ENCODE assay signal across 21 cellular contexts in genomic region chr2:169303579-169304285, GRCh38. TPM values are rescaled to one million over a fixed set of nuclear protein-coding genes. Genes with fewer than 3 reads are reported as not detected.
"Had no signal": no experiment of that assay in that cellular context is flagged by ENCODE, and none has a peak within 500 bp of the region (broad histone marks: within the 10 kb centered on the region; RNA-seq: fewer than 3 reads in every experiment).

No MANE protein-coding gene starts in this region.

- H3K9me3 Mint-ChIP-seq: activated CD4-positive, alpha-beta T cell treated with anti-CD3 and anti-CD28 coated beads, Interleukin-2, amount 10 ng/mL, durations not matched to agents 24 days and 14 days; activated CD8-positive, alpha-beta T cell treated with anti-CD3 and anti-CD28 coated beads for 36 hours; activated naive CD8-positive, alpha-beta T cell treated with anti-CD3 and anti-CD28 coated beads, Interleukin-2, amount 50 U/mL, for 24 hours; dendritic cell treated with granulocyte-macrophage colony-stimulating factor and Interleukin-4, amounts not matched to agents 40 ng/mL and 50 ng/mL, for 4 days; T-helper 1 cell treated with Interleukin-12 subunit alpha and Interleukin-12 subunit beta and Interleukin-4 antibody, amounts not matched to agents 30 μg/mL and 1 μg/mL, for 36 hours had no signal

- DNase-seq: activated CD4-positive, alpha-beta T cell treated with anti-CD3 and anti-CD28 coated beads, Interleukin-2, amount 10 ng/mL, durations not matched to agents 24 days and 14 days; activated CD8-positive, alpha-beta T cell treated with anti-CD3 and anti-CD28 coated beads for 36 hours; activated effector memory CD4-positive, alpha-beta T cell treated with Interleukin-2 at 50 U/mL for 16 hours; activated naive CD4-positive, alpha-beta T cell treated with anti-CD3 and anti-CD28 coated beads, Interleukin-2, amount 10 ng/mL, durations not matched to agents 7 days and 5 days; activated naive CD8-positive, alpha-beta T cell treated with anti-CD3 and anti-CD28 coated beads, Interleukin-2, amount 50 U/mL, for 24 hours; activated T-cell treated with anti-CD3 and anti-CD28 coated beads, Interleukin-2, amount 50 U/mL, for 48 hours; effector memory CD8-positive, alpha-beta T cell; foreskin fibroblast; glutamatergic neuron; hippocampal formation; left cardiac atrium; occipital lobe; right lobe of liver; stimulated activated naive B cell treated with anti-CD40 and anti-IgM and Interleukin-4, amounts not matched to agents 10 μg/mL and 1 μg/mL and 100 μg/mL, for 72 hours; tibial artery had no signal

- H3K36me3 ChIP-seq: ascending aorta, right lobe of liver, tibial artery had no signal

- H3K27ac ChIP-seq: ascending aorta, epithelial cell of prostate, right lobe of liver, tibial artery had no signal

- H3K4me3 ChIP-seq: ascending aorta, right lobe of liver, tibial artery had no signal

- H3K9me3 ChIP-seq: ascending aorta, right lobe of liver, tibial artery had no signal

- ATAC-seq: activated CD8-positive, alpha-beta T cell treated with anti-CD3 and anti-CD28 coated beads for 36 hours; activated naive CD8-positive, alpha-beta T cell treated with anti-CD3 and anti-CD28 coated beads, Interleukin-2, amount 50 U/mL, for 24 hours; effector memory CD8-positive, alpha-beta T cell; left cardiac atrium; natural killer cell treated with Interleukin-12 subunit alpha and Interleukin-12 subunit beta and Interleukin-15 and Interleukin-18, amount 100 ng/mL, for 72 hours; right lobe of liver; stimulated activated naive B cell treated with anti-CD40 and anti-IgM and Interleukin-4, amounts not matched to agents 10 μg/mL and 1 μg/mL and 100 μg/mL, for 72 hours had no signal

- H3K4me3 Mint-ChIP-seq: activated CD4-positive, alpha-beta T cell treated with anti-CD3 and anti-CD28 coated beads, Interleukin-2, amount 10 ng/mL, durations not matched to agents 24 days and 14 days; activated CD8-positive, alpha-beta T cell treated with anti-CD3 and anti-CD28 coated beads for 36 hours; activated naive CD4-positive, alpha-beta T cell treated with anti-CD3 and anti-CD28 coated beads, Interleukin-2, amount 10 ng/mL, durations not matched to agents 7 days and 5 days; activated naive CD8-positive, alpha-beta T cell treated with anti-CD3 and anti-CD28 coated beads, Interleukin-2, amount 50 U/mL, for 24 hours; dendritic cell treated with granulocyte-macrophage colony-stimulating factor and Interleukin-4, amounts not matched to agents 40 ng/mL and 50 ng/mL, for 4 days; effector memory CD8-positive, alpha-beta T cell; natural killer cell treated with Interleukin-12 subunit alpha and Interleukin-12 subunit beta and Interleukin-15 and Interleukin-18, amount 100 ng/mL, for 72 hours; stimulated activated naive B cell treated with anti-CD40 and anti-IgM and Interleukin-4, amounts not matched to agents 10 μg/mL and 1 μg/mL and 100 μg/mL, for 72 hours; T-helper 1 cell treated with Interleukin-12 subunit alpha and Interleukin-12 subunit beta and Interleukin-4 antibody, amounts not matched to agents 30 μg/mL and 1 μg/mL, for 36 hours had no signal

- H3K4me1 ChIP-seq: ascending aorta, right lobe of liver had no signal

- H3K27me3 ChIP-seq: ascending aorta, right lobe of liver, tibial artery had no signal

- H3K4me1 Mint-ChIP-seq: activated CD4-positive, alpha-beta T cell treated with anti-CD3 and anti-CD28 coated beads, Interleukin-2, amount 10 ng/mL, durations not matched to agents 24 days and 14 days; activated naive CD4-positive, alpha-beta T cell treated with anti-CD3 and anti-CD28 coated beads, Interleukin-2, amount 10 ng/mL, durations not matched to agents 7 days and 5 days; activated naive CD8-positive, alpha-beta T cell treated with anti-CD3 and anti-CD28 coated beads, Interleukin-2, amount 50 U/mL, for 24 hours; stimulated activated naive B cell treated with anti-CD40 and anti-IgM and Interleukin-4, amounts not matched to agents 10 μg/mL and 1 μg/mL and 100 μg/mL, for 72 hours had no signal

- H3K36me3 Mint-ChIP-seq: activated naive CD4-positive, alpha-beta T cell treated with anti-CD3 and anti-CD28 coated beads, Interleukin-2, amount 10 ng/mL, durations not matched to agents 7 days and 5 days; natural killer cell treated with Interleukin-12 subunit alpha and Interleukin-12 subunit beta and Interleukin-15 and Interleukin-18, amount 100 ng/mL, for 72 hours; stimulated activated naive B cell treated with anti-CD40 and anti-IgM and Interleukin-4, amounts not matched to agents 10 μg/mL and 1 μg/mL and 100 μg/mL, for 72 hours had no signal

RNA-seq across cellular contexts. Expression of gene LRP2, which starts 58.6 kb away (rescaled TPM):
- total RNA-seq: ascending aorta, posterior vena cava had no signal
